In genomic region chr3:99751649-99752048, GRCh38 we compare ENCODE assay signal across 16 cellular contexts.
A peak's percentile ranks its signal among the peaks of the same experiment; 100 is the strongest.
DNase-seq lines count a peak whose midpoint lies in the region; ATAC-seq and TF ChIP-seq lines count a peak whose summit lies in the region.
"Had no signal": no experiment of that assay in that cellular context is flagged by ENCODE, and none has a peak within 500 bp of the region (broad histone marks: within the 10 kb centered on the region; RNA-seq: fewer than 3 reads in every experiment).

No MANE protein-coding gene starts in this region.

- ATAC-seq in foreskin keratinocyte, result peak; percentile 76
- ATAC-seq in HG03469 (IDR thresholded peaks at IDR 0.05; ENCODE audit: unreplicated experiment), result no peak
- ATAC-seq: HCT116; natural killer cell treated with Interleukin-12 subunit alpha and Interleukin-12 subunit beta and Interleukin-15 and Interleukin-18, amount 100 ng/mL, for 72 hours had no signal

- no peak overlapping the region for H3K4me3 Mint-ChIP-seq in endothelial cell (ENCODE audit: unreplicated experiment)
- H3K4me3 Mint-ChIP-seq: natural killer cell treated with Interleukin-12 subunit alpha and Interleukin-12 subunit beta and Interleukin-15 and Interleukin-18, amount 100 ng/mL, for 72 hours had no signal

- H3K9me3 Mint-ChIP-seq in endothelial cell (ENCODE audit: unreplicated experiment), result no peaks in the 10 kb centered on the region
- H3K9me3 Mint-ChIP-seq: natural killer cell treated with Interleukin-12 subunit alpha and Interleukin-12 subunit beta and Interleukin-15 and Interleukin-18, amount 100 ng/mL, for 72 hours had no signal

- H3K4me1 Mint-ChIP-seq in endothelial cell (ENCODE audit: unreplicated experiment), result no peaks in the 10 kb centered on the region

- no peak overlapping the region for H3K27ac Mint-ChIP-seq in endothelial cell (ENCODE audit: unreplicated experiment)
- H3K27ac Mint-ChIP-seq: natural killer cell treated with Interleukin-12 subunit alpha and Interleukin-12 subunit beta and Interleukin-15 and Interleukin-18, amount 100 ng/mL, for 72 hours had no signal

- intact Hi-C loops in tibial artery (cut with DNase I; ENCODE audit: low total_unique reads), result loop anchor here (10.0 kb wide), 1 partner anchor 727 kb away; no protein-coding TSS in a partner anchor

- H3K9me3 ChIP-seq in tibial artery, result no peaks in the 10 kb centered on the region
- H3K9me3 ChIP-seq: sigmoid colon had no signal

- H3K27ac ChIP-seq in foreskin keratinocyte (peak overlapping the region; percentile 3), tibial artery (peak overlapping the region; percentile 28 to 72)
- H3K27ac ChIP-seq: sigmoid colon had no signal

- no peaks in the 10 kb centered on the region for H3K27me3 ChIP-seq in foreskin keratinocyte
- no peaks in the 10 kb centered on the region for H3K27me3 ChIP-seq in tibial artery
- H3K27me3 ChIP-seq: sigmoid colon had no signal

- no peak for TF ChIP-seq CTCF in astrocyte of the cerebellum (IDR thresholded peaks at IDR 0.05; ENCODE audit: low read depth, low read length, missing control alignments)
- TF ChIP-seq CTCF in foreskin keratinocyte (conservative IDR thresholded peaks at IDR 0.05), result no peak
- no peak for TF ChIP-seq CTCF in tibial artery (IDR thresholded peaks at IDR 0.05)
- no peak for TF ChIP-seq CTCF in endothelial cell (IDR thresholded peaks at IDR 0.05; ENCODE audit: unreplicated experiment)

- DNase-seq in HPDE6-E6E7 (ENCODE audit: extremely low spot score), result peak; percentile 17
- DNase-seq in astrocyte of the cerebellum (ENCODE audit: low read depth), result peak; percentile 53
- DNase-seq in foreskin keratinocyte, result peak; percentile 53 to 73
- no peak for DNase-seq in tibial artery
- no peak for DNase-seq in cortex of kidney (lab: John Stamatoyannopoulos, UW)
- no peak for DNase-seq in endothelial cell (ENCODE audit: low spot score)
- DNase-seq in NCI-H1930 (lab: John Stamatoyannopoulos, UW), result no peak
- DNase-seq: activated naive CD4-positive, alpha-beta T cell treated with Interleukin-2 at 50 U/mL for 16 hours; COR-L47; NCI-H1694; NCI-H748 treated with DMSO at 0.1 percent for 48 hours; SHP77 treated with DMSO at 0.1 percent for 48 hours; sigmoid colon had no signal

- H3K4me1 ChIP-seq in foreskin keratinocyte (peaks cover 25% of the 10 kb centered on the region), tibial artery (peaks cover 0 to 81% (median 34%) of the 10 kb centered on the region in 4 donors)

- no peaks in the 10 kb centered on the region for H3K27me3 Mint-ChIP-seq in endothelial cell (ENCODE audit: unreplicated experiment)

- H3K4me3 ChIP-seq in astrocyte of the cerebellum (ENCODE audit: low read depth, low read length) (no peak overlapping the region), tibial artery (no peak overlapping the region)
- H3K4me3 ChIP-seq: sigmoid colon had no signal

- in situ Hi-C loops in astrocyte of the cerebellum (cut with HindIII; ENCODE audit: low sequenced_read_pairs), result no loop called here

- no peaks in the 10 kb centered on the region for H3K36me3 Mint-ChIP-seq in endothelial cell (ENCODE audit: low read depth, unreplicated experiment)
- H3K36me3 Mint-ChIP-seq: natural killer cell treated with Interleukin-12 subunit alpha and Interleukin-12 subunit beta and Interleukin-15 and Interleukin-18, amount 100 ng/mL, for 72 hours had no signal

- H3K36me3 ChIP-seq in tibial artery, result peaks cover 0 to 6% (median 0%) of the 10 kb centered on the region in 3 donors
- H3K36me3 ChIP-seq: sigmoid colon had no signal

Comparison
In these comparisons a context has a peak if more than half of its experiments do, and no peak if none do; other contexts are left out.
1. DNase-seq: peak in HPDE6-E6E7 (single experiment), astrocyte of the cerebellum (single experiment) and foreskin keratinocyte (2 of 2); none in tibial artery (0 of 2), cortex of kidney (single experiment), endothelial cell (single experiment) and NCI-H1930 (0 of 2).